In genomic region chr2:29349316-29350030, GRCh38 we compare ENCODE assay signal across 9 cellular contexts.
"Had no signal": no experiment of that assay in that cellular context is flagged by ENCODE, and none has a peak within 500 bp of the region (broad histone marks: within the 10 kb centered on the region; RNA-seq: fewer than 3 reads in every experiment).

No MANE protein-coding gene starts in this region.

- ATAC-seq: HCT116, K562 had no signal

- H3K9me3 Mint-ChIP-seq: HFFc6 had no signal

- H3K36me3 ChIP-seq: HAP-1 had no signal

- H2AFZ ChIP-seq: GM23248 had no signal

- H3K4me3 Mint-ChIP-seq: HFFc6 had no signal

- H3K9ac ChIP-seq: GM23248 had no signal

- H3K4me1 ChIP-seq: HAP-1 had no signal

- H3K9me3 ChIP-seq: HAP-1 had no signal

- H3K27ac Mint-ChIP-seq: HFFc6 had no signal

- H3K27ac ChIP-seq: GM23248 had no signal

- DNase-seq: GM23248, GOT3, H7, HFFc6, IMR-90, KG1 had no signal

- H3K4me3 ChIP-seq: GM23248, HAP-1, K562 had no signal
